1 cellular context compared by ENCODE assay signal in genomic region chr20:45037635-45038034, GRCh38.
TF ChIP-seq lines count a peak whose summit lies in the region.

No MANE protein-coding gene starts in this region.

TF ChIP-seq in GM23338, 12 proteins besides CTCF, POLR2A, EP300 and RAD21:
- no peak for TF ChIP-seq ZNF462 (CRISPR knock-in tag; IDR thresholded peaks at IDR 0.05)
- no peak for TF ChIP-seq EZH2phosphoT487 (IDR thresholded peaks at IDR 0.05; ENCODE audit: unreplicated experiment)
- TF ChIP-seq JUNB (IDR thresholded peaks at IDR 0.05; ENCODE audit: unreplicated experiment) = no peak
- no peak for TF ChIP-seq ETS1 (IDR thresholded peaks at IDR 0.05)
- TF ChIP-seq ZNF331 (CRISPR knock-in tag; IDR thresholded peaks at IDR 0.05; ENCODE audit: low read depth) = no peak
- TF ChIP-seq EZH2 (IDR thresholded peaks at IDR 0.05; ENCODE audit: low read depth, unreplicated experiment) = no peak
- no peak for TF ChIP-seq ZNF114 (CRISPR knock-in tag; IDR thresholded peaks at IDR 0.05)
- TF ChIP-seq CREB1 (CRISPR knock-in tag; IDR thresholded peaks at IDR 0.05; ENCODE audit: low read depth) = no peak
- no peak for TF ChIP-seq STAT1 (IDR thresholded peaks at IDR 0.05; ENCODE audit: unreplicated experiment)
- TF ChIP-seq POLR2AphosphoS5 (IDR thresholded peaks at IDR 0.05; ENCODE audit: low read depth) = no peak
- no peak for TF ChIP-seq NANOG (IDR thresholded peaks at IDR 0.05; ENCODE audit: borderline replicate concordance)
- no peak for TF ChIP-seq REST (IDR thresholded peaks at IDR 0.05; ENCODE audit: unreplicated experiment)
TF ChIP-seq in GM23338: peak in this region for 0.
